12 cellular contexts compared by ENCODE assay signal in the genomic region with DNA sequence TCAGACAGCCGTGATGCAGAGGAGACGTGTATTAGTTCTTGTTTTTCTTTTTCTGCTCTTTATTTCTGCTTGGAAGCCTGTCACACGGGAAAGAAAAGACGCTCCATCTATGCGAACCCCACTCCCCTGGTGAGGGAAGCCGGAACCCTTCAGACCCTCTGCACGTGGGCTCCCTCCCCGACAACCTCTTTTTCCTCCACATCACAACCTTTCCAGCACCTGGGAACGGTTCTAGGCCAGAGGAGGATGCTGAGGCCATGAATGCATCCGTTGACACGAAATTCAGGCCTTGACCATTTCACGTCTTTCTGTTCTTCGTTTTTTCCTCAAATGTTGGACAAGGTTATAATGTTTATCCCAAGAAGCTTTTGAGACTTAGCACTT.
DNase-seq lines count a peak whose midpoint lies in the region; ATAC-seq and TF ChIP-seq lines count a peak whose summit lies in the region.
"Had no signal": no experiment of that assay in that cellular context is flagged by ENCODE, and none has a peak within 500 bp of the region (broad histone marks: within the 10 kb centered on the region; RNA-seq: fewer than 3 reads in every experiment).

No MANE protein-coding gene starts in this region.

- TF ChIP-seq CTCF in heart left ventricle (IDR thresholded peaks at IDR 0.05) (no peak), colonic mucosa (IDR thresholded peaks at IDR 0.05) (no peak), osteoblast (IDR thresholded peaks at IDR 0.05; ENCODE audit: extremely low read depth, low read depth, low read length) (no peak), upper lobe of right lung (IDR thresholded peaks at IDR 0.05) (no peak), type B pancreatic cell (conservative IDR thresholded peaks at IDR 0.05) (no peak)

- no peak overlapping the region for H3K9ac ChIP-seq in colonic mucosa (ENCODE audit: low read depth in 2 of 2, low read length in 2 of 2)

- no peaks in the 10 kb centered on the region for H3K36me3 Mint-ChIP-seq in type B pancreatic cell

- WGBS in heart left ventricle, 4 donors: 79 to 92% (median 83%) methylated on average over 13 of the region's 13 CpGs

- H3K27ac Mint-ChIP-seq in type B pancreatic cell: no peak overlapping the region

- no peak overlapping the region for H3K4me3 Mint-ChIP-seq in type B pancreatic cell
- H3K4me3 Mint-ChIP-seq: neural crest cell had no signal

- H3K36me3 ChIP-seq in heart left ventricle (peaks cover 0 to 2% (median 0%) of the 10 kb centered on the region in 9 donors), colonic mucosa (no peaks in the 10 kb centered on the region), osteoblast (ENCODE audit: insufficient read depth, low read length) (no peaks in the 10 kb centered on the region), upper lobe of right lung (no peaks in the 10 kb centered on the region)

- no peaks in the 10 kb centered on the region for H3K9me3 ChIP-seq in heart left ventricle
- H3K9me3 ChIP-seq in colonic mucosa: no peaks in the 10 kb centered on the region
- H3K9me3 ChIP-seq in osteoblast (ENCODE audit: low read depth, low read length): no peaks in the 10 kb centered on the region
- no peaks in the 10 kb centered on the region for H3K9me3 ChIP-seq in upper lobe of right lung

- H3K4me3 ChIP-seq in heart left ventricle (no peak overlapping the region), colonic mucosa (no peak overlapping the region), osteoblast (ENCODE audit: insufficient read depth, low read length) (peak overlapping the region; percentile 46), upper lobe of right lung (no peak overlapping the region)

- H3K4me2 ChIP-seq in osteoblast (ENCODE audit: insufficient read depth, low read length): peak overlapping the region; percentile 100

- H3K4me1 Mint-ChIP-seq in type B pancreatic cell (ENCODE audit: unreplicated experiment): no peaks in the 10 kb centered on the region
- H3K4me1 Mint-ChIP-seq: neural crest cell had no signal

- H3K27me3 ChIP-seq in heart left ventricle (no peaks in the 10 kb centered on the region), colonic mucosa (no peaks in the 10 kb centered on the region), osteoblast (ENCODE audit: insufficient read depth, low read length) (no peaks in the 10 kb centered on the region), upper lobe of right lung (no peaks in the 10 kb centered on the region)

- no peaks in the 10 kb centered on the region for H3K9me3 Mint-ChIP-seq in type B pancreatic cell
- H3K9me3 Mint-ChIP-seq: neural crest cell; stimulated activated naive CD8-positive, alpha-beta T cell treated with anti-CD3 and anti-CD28 coated beads, Interleukin-15, amount 100 ng/mL, for 72 hours had no signal

- H3K4me1 ChIP-seq in heart left ventricle: peaks cover 17 to 96% (median 78%) of the 10 kb centered on the region in 12 donors
- peaks cover 11% of the 10 kb centered on the region for H3K4me1 ChIP-seq in colonic mucosa
- peaks cover 79% of the 10 kb centered on the region for H3K4me1 ChIP-seq in osteoblast (ENCODE audit: insufficient read depth, low read length)
- H3K4me1 ChIP-seq in upper lobe of right lung: peaks cover 57% of the 10 kb centered on the region

- no peaks in the 10 kb centered on the region for H4K20me1 ChIP-seq in osteoblast (ENCODE audit: insufficient read depth, low read length)

- DNase-seq in heart left ventricle (no peak), left ventricle myocardium superior (no peak), colonic mucosa (no peak), osteoblast (ENCODE audit: insufficient read length, low spot score, missing footprints) (no peak), upper lobe of right lung (no peak), C1 segment of cervical spinal cord (lab: John Stamatoyannopoulos, UW) (no peak), type B pancreatic cell (ENCODE audit: extremely low spot score, unreplicated experiment) (no peak)
- DNase-seq: NCI-H446; stimulated activated CD4-positive, alpha-beta T cell treated with anti-CD3 and anti-CD28 coated beads, Interleukin-4, amount 100 ng/mL, for 1 hour; stimulated activated naive CD8-positive, alpha-beta T cell treated with anti-CD3 and anti-CD28 coated beads, Interleukin-15, amount 100 ng/mL, for 72 hours had no signal

- no peak for TF ChIP-seq POLR2A in heart left ventricle (IDR thresholded peaks at IDR 0.05)

- H3K27ac ChIP-seq in heart left ventricle (peak overlapping the region; percentile 23 to 100 (median 100)), colonic mucosa (peak overlapping the region; percentile 16), osteoblast (ENCODE audit: low read depth, low read length) (peak overlapping the region; percentile 97), upper lobe of right lung (peak overlapping the region; percentile 55)

- intact Hi-C loops in heart left ventricle (cut with DNase I) (no loop called here), left ventricle myocardium superior (cut with micrococcal nuclease) (no loop called here), colonic mucosa (cut with DNase I) (no loop called here), upper lobe of right lung (cut with DNase I) (no loop called here)

- H3K27me3 Mint-ChIP-seq in type B pancreatic cell: peaks cover 77% of the 10 kb centered on the region
- H3K27me3 Mint-ChIP-seq: stimulated activated naive CD8-positive, alpha-beta T cell treated with anti-CD3 and anti-CD28 coated beads, Interleukin-15, amount 100 ng/mL, for 72 hours had no signal

- H2AFZ ChIP-seq in osteoblast (ENCODE audit: low read length): peak overlapping the region; percentile 38

- peaks cover 100% of the 10 kb centered on the region for H3K79me2 ChIP-seq in osteoblast (ENCODE audit: insufficient read depth, low read length)

- no peak for ATAC-seq in heart left ventricle
- ATAC-seq in left ventricle myocardium superior: no peak
- no peak for ATAC-seq in upper lobe of right lung
- ATAC-seq in GM18909 (IDR thresholded peaks at IDR 0.05; ENCODE audit: poor library complexity, unreplicated experiment): no peak

Comparison
In these comparisons a context has a peak if more than half of its experiments do, and no peak if none do; other contexts are left out.
1. H3K27ac ChIP-seq: peak in every context shown above with its lines; median percentile 100 in heart left ventricle; 97 in osteoblast; 55 in upper lobe of right lung; 16 in colonic mucosa.